17 cellular contexts compared by ENCODE assay signal in the genomic region with DNA sequence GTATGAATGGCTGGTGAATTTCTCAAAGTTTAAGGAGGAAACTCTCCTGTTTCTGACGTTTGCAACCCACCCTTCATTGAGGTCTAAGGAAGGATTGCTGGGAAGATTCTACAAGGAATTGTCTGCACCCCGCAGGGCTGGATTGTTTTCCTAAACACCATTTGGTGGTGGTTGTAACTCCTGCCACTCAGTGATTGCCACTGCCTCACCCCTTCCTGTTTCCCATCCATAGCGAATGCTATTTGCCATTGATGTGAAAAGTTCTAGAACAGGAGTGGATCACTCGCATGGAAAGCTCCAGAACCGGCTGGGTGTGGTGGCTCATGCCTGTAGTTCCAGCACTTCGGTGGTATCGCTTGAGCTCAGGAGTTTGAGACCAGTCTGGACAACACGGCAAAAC. TPM values are rescaled to one million over a fixed set of nuclear protein-coding genes. Genes with fewer than 3 reads are reported as not detected.
DNase-seq lines count a peak whose midpoint lies in the region; ATAC-seq, FAIRE-seq and TF ChIP-seq lines count a peak whose summit lies in the region.
"Had no signal": no experiment of that assay in that cellular context is flagged by ENCODE, and none has a peak within 500 bp of the region (broad histone marks: within the 10 kb centered on the region; RNA-seq: fewer than 3 reads in every experiment).

No MANE protein-coding gene starts in this region.

- H3K23ac ChIP-seq in H9 (ENCODE audit: insufficient read length, low read depth, low read length) = no peak overlapping the region

- H4K5ac ChIP-seq in H9 (ENCODE audit: insufficient read length, low read depth, low read length) = no peak overlapping the region

- H2BK12ac ChIP-seq in H9 (ENCODE audit: insufficient read length, low read depth, low read length) = no peak overlapping the region

- no TSS peak for BruUV-seq in K562 (replicated peaks; lab: Mats Ljungman, UMichigan)

- no CpG with 5 or more reads among the region's 8 CpGs for WGBS in H9 (ENCODE audit: extremely low coverage, insufficient read length, low lambda C conversion rate)
- 2% methylated on average over 8 of the region's 8 CpGs for WGBS in K562 (ENCODE audit: insufficient coverage, low coverage, missing lambda C conversion rate)

- TF ChIP-seq CTCF in H9 (conservative IDR thresholded peaks at IDR 0.05) (no peak), K562 (IDR thresholded peaks at IDR 0.05 in 2 of 3, conservative IDR thresholded peaks at IDR 0.05 in 1 of 3; ENCODE audit: insufficient read depth in 2 of 3, low read depth in 1 of 3, low read length in 3 of 3) (no peak), progenitor cell of endocrine pancreas (IDR thresholded peaks at IDR 0.05; ENCODE audit: unreplicated experiment) (no peak)

- no peak overlapping the region for H2BK5ac ChIP-seq in H9 (ENCODE audit: insufficient read length, low read length)

- in situ Hi-C loops in K562 (cut with MboI) = no loop called here

- CTCF ChIA-PET in K562 (lab: Yijun Ruan, JAX; ENCODE audit: low intra/inter-chr PET ratio) = no interaction called here

- no peak for TF ChIP-seq POLR2A in K562 (conservative IDR thresholded peaks at IDR 0.05)

- H2AK5ac ChIP-seq in H9 (ENCODE audit: insufficient read length, low read length) = no peak overlapping the region

- no peak overlapping the region for H3K4me2 ChIP-seq in H9 (ENCODE audit: insufficient read depth, insufficient read length, low read length)
- H3K4me2 ChIP-seq in K562 (ENCODE audit: insufficient read depth, low read length) = no peak overlapping the region

- no peak overlapping the region for H3K56ac ChIP-seq in H9 (ENCODE audit: insufficient read length, low read depth, low read length)

- H4K91ac ChIP-seq in H9 (ENCODE audit: insufficient read length, low read depth, low read length) = no peak overlapping the region

- H3K4me1 ChIP-seq in H9 (ENCODE audit: insufficient read depth, low read length) (no peaks in the 10 kb centered on the region; the same call in 1 of the 2 replicates), K562 (replicated peaks in 1 of 2; ENCODE audit: control insufficient read depth in 2 of 2, insufficient read depth in 2 of 2, low read length in 2 of 2) (no peaks in the 10 kb centered on the region), iPS-20b (ENCODE audit: insufficient read depth, low read length) (peaks cover 14% of the 10 kb centered on the region; the same call in 1 of the 2 replicates)
- H3K4me1 ChIP-seq: testis had no signal

- H2BK120ac ChIP-seq in H9 (ENCODE audit: low read depth, low read length, poor library complexity, severe bottlenecking) = no peak overlapping the region

- no peak overlapping the region for H3K4ac ChIP-seq in H9 (ENCODE audit: low read depth, low read length)

- H3K36me3 ChIP-seq in K562 (ENCODE audit: control insufficient read depth, insufficient read depth, low read length) = no peaks in the 10 kb centered on the region
- no peaks in the 10 kb centered on the region for H3K36me3 ChIP-seq in iPS-20b (ENCODE audit: insufficient read depth, low read depth, low read length)

- FAIRE-seq in K562 (lab: Jason Lieb, UNC) = no peak

- H3K23me2 ChIP-seq in H9 (ENCODE audit: insufficient read length, low read depth, low read length, poor library complexity, severe bottlenecking) = no peaks in the 10 kb centered on the region

- TF ChIP-seq RAD21 in K562 (CRISPR knock-in tag; conservative IDR thresholded peaks at IDR 0.05 in 1 of 2, IDR thresholded peaks at IDR 0.05 in 1 of 2) = no peak

- H3T11ph ChIP-seq in H9 (ENCODE audit: low read length) = no peak overlapping the region

- no peak overlapping the region for H3K27ac ChIP-seq in H9 (ENCODE audit: insufficient read length, low read depth, low read length)
- H3K27ac ChIP-seq in K562 (ENCODE audit: extremely low read depth, low read depth, low read length) = no peak overlapping the region
- no peak overlapping the region for H3K27ac ChIP-seq in iPS-20b (ENCODE audit: low read length)
- H3K27ac ChIP-seq: testis had no signal

- no peaks in the 10 kb centered on the region for H3K79me2 ChIP-seq in H9 (ENCODE audit: insufficient read depth, low read length)
- no peaks in the 10 kb centered on the region for H3K79me2 ChIP-seq in K562 (ENCODE audit: control insufficient read depth, insufficient read depth, low read length)

- no peak for ATAC-seq in K562
- ATAC-seq: left lobe of liver; stimulated activated effector memory CD8-positive, alpha-beta T cell treated with anti-CD3 and anti-CD28 coated beads, Interleukin-12 subunit alpha, Interleukin-12 subunit beta, amount 100 ng/mL, for 72 hours had no signal

- no peaks in the 10 kb centered on the region for H3K9me1 ChIP-seq in K562 (ENCODE audit: control insufficient read depth, insufficient read depth, low read length)

- H3K27me3 ChIP-seq in H9 (ENCODE audit: insufficient read depth, low read length) (no peaks in the 10 kb centered on the region), K562 (ENCODE audit: control insufficient read depth in 2 of 2, insufficient read depth in 2 of 2, low read length in 2 of 2) (peaks cover 30 to 45% of the 10 kb centered on the region in 2 experiments), iPS-20b (ENCODE audit: insufficient read depth, low read length) (peaks cover 1% of the 10 kb centered on the region; the same call in 1 of the 2 replicates)
- H3K27me3 ChIP-seq: testis had no signal

- H2BK15ac ChIP-seq in H9 (ENCODE audit: low read depth, low read length) = no peak overlapping the region

- no peak overlapping the region for H2BK20ac ChIP-seq in H9 (ENCODE audit: low read depth, low read length, poor library complexity, severe bottlenecking)

- peak overlapping the region in 1 of 2 experiments; percentile 18; a peak in 1 of 5 replicates for H3K4me3 Mint-ChIP-seq in H9
- H3K4me3 Mint-ChIP-seq in progenitor cell of endocrine pancreas (ENCODE audit: low read depth) = no peak overlapping the region
- H3K4me3 Mint-ChIP-seq: CD4-positive, alpha-beta memory T cell; central memory CD8-positive, alpha-beta T cell; stimulated activated effector memory CD8-positive, alpha-beta T cell treated with anti-CD3 and anti-CD28 coated beads, Interleukin-12 subunit alpha, Interleukin-12 subunit beta, amount 100 ng/mL, for 72 hours had no signal

- H2AFZ ChIP-seq in H9 (ENCODE audit: low read length) (no peak overlapping the region), K562 (ENCODE audit: low read depth, low read length) (no peak overlapping the region)

- no peak overlapping the region for H3K18ac ChIP-seq in H9 (ENCODE audit: insufficient read length, low read depth, low read length)

- H4K20me1 ChIP-seq in H9 (ENCODE audit: control insufficient read depth, insufficient read depth, insufficient read length) (no peaks in the 10 kb centered on the region), K562 (replicated peaks; ENCODE audit: control insufficient read depth, insufficient read depth, low read length) (0 out of 2 replicates have a peak, but pooled peaks cover 3% of the 10 kb centered on the region)

- H3K9me3 ChIP-seq in H9 (ENCODE audit: control insufficient read depth, low read depth, low read length) = no peaks in the 10 kb centered on the region
- no peaks in the 10 kb centered on the region for H3K9me3 ChIP-seq in K562 (replicated peaks; ENCODE audit: control insufficient read depth, insufficient read depth, low read depth, low read length)
- H3K9me3 ChIP-seq in iPS-20b (ENCODE audit: insufficient read depth, low read depth, low read length) = no peaks in the 10 kb centered on the region
- H3K9me3 ChIP-seq: testis had no signal

- DNase-seq in H9 (peak; percentile 50), K562 (ENCODE audit: extremely low read depth in 1 of 4, low spot score in 3 of 4) (no peak), progenitor cell of endocrine pancreas (ENCODE audit: low spot score, unreplicated experiment) (no peak), activated gamma-delta T cell (lab: John Stamatoyannopoulos, UW) (no peak), KG1 (lab: John Stamatoyannopoulos, UW) (no peak), NCI-H526 treated with DMSO at 0.1 percent for 48 hours (lab: John Stamatoyannopoulos, UW) (no peak)
- no peak for DNase-seq in activated effector memory CD4-positive, alpha-beta T cell treated with anti-CD3 and anti-CD28 coated beads, Interleukin-2, amount 50 U/mL, for 16 hours
- DNase-seq: activated naive CD4-positive, alpha-beta T cell treated with Interleukin-2 at 50 U/mL for 16 hours; CD4-positive, alpha-beta memory T cell; foreskin fibroblast; NCI-H1930; NCI-H446; testis had no signal

- no peak overlapping the region for H3K9ac ChIP-seq in H9 (ENCODE audit: extremely low read depth, insufficient read length, low read length)
- H3K9ac ChIP-seq in K562 (ENCODE audit: insufficient read depth in 1 of 2, low read depth in 2 of 2, low read length in 2 of 2) = no peak overlapping the region
- H3K9ac ChIP-seq in iPS-20b (ENCODE audit: low read depth, low read length) = no peak overlapping the region

- H3K36me3 Mint-ChIP-seq in H9 (ENCODE audit: insufficient read depth in 1 of 3, low read depth in 3 of 3) (no peaks in the 10 kb centered on the region), progenitor cell of endocrine pancreas (ENCODE audit: insufficient read depth) (no peaks in the 10 kb centered on the region)
- H3K36me3 Mint-ChIP-seq: CD4-positive, alpha-beta memory T cell; stimulated activated effector memory CD8-positive, alpha-beta T cell treated with anti-CD3 and anti-CD28 coated beads, Interleukin-12 subunit alpha, Interleukin-12 subunit beta, amount 100 ng/mL, for 72 hours had no signal

- no peak overlapping the region for H3K27ac Mint-ChIP-seq in H9
- H3K27ac Mint-ChIP-seq in progenitor cell of endocrine pancreas = peak overlapping the region; percentile 79
- H3K27ac Mint-ChIP-seq: CD4-positive, alpha-beta memory T cell; stimulated activated effector memory CD8-positive, alpha-beta T cell treated with anti-CD3 and anti-CD28 coated beads, Interleukin-12 subunit alpha, Interleukin-12 subunit beta, amount 100 ng/mL, for 72 hours had no signal

- POLR2A ChIA-PET in K562 (lab: Yijun Ruan, JAX) = no interaction called here

- H3K4me1 Mint-ChIP-seq in H9 = peaks cover 15 to 18% of the 10 kb centered on the region in 2 experiments
- peaks cover 29% of the 10 kb centered on the region for H3K4me1 Mint-ChIP-seq in progenitor cell of endocrine pancreas (ENCODE audit: low read depth)
- H3K4me1 Mint-ChIP-seq: CD4-positive, alpha-beta memory T cell; central memory CD8-positive, alpha-beta T cell; stimulated activated effector memory CD8-positive, alpha-beta T cell treated with anti-CD3 and anti-CD28 coated beads, Interleukin-12 subunit alpha, Interleukin-12 subunit beta, amount 100 ng/mL, for 72 hours had no signal

- no peak overlapping the region for H3K14ac ChIP-seq in H9 (ENCODE audit: insufficient read depth, low read length)

- H3K79me1 ChIP-seq in H9 (ENCODE audit: insufficient read depth, low read depth, low read length, poor library complexity, severe bottlenecking) = no peaks in the 10 kb centered on the region

- no peak overlapping the region for H4K8ac ChIP-seq in H9 (replicated peaks; ENCODE audit: insufficient read length, low read depth, low read length)

- H3K27me3 Mint-ChIP-seq in H9 (ENCODE audit: low read depth) (peaks cover 21% of the 10 kb centered on the region), progenitor cell of endocrine pancreas (no peaks in the 10 kb centered on the region)

- H3K9me3 Mint-ChIP-seq in H9 = peaks cover 0 to 4% of the 10 kb centered on the region in 2 experiments; a peak in 2 of 5 replicates
- no peaks in the 10 kb centered on the region for H3K9me3 Mint-ChIP-seq in progenitor cell of endocrine pancreas (ENCODE audit: low read depth)
- H3K9me3 Mint-ChIP-seq: central memory CD8-positive, alpha-beta T cell; stimulated activated effector memory CD8-positive, alpha-beta T cell treated with anti-CD3 and anti-CD28 coated beads, Interleukin-12 subunit alpha, Interleukin-12 subunit beta, amount 100 ng/mL, for 72 hours had no signal

- intact Hi-C loops in K562 (cut with micrococcal nuclease) = no loop called here

- TF ChIP-seq EP300 in K562 (IDR thresholded peaks at IDR 0.05; ENCODE audit: low read length) = no peak

- H3K4me3 ChIP-seq in K562 (no peak overlapping the region), iPS-20b (ENCODE audit: low read length) (peak overlapping the region; percentile 21)
- H3K4me3 ChIP-seq: testis had no signal

RNA-seq across cellular contexts. Expression of gene DSP, which starts 8.7 kb away (rescaled TPM):
- total RNA-seq in H9 (2021) (47.9 and 48.9 TPM in 2 replicates), K562 (2014; rRNA removed) (under 0.01 and 0.04 TPM in 2 replicates), K562 (2014; rRNA removed; fragmentation: Illumina TruSeq; extraction: Trizol) (0.04 and 0.06 TPM in 2 replicates), K562 (2015; rRNA removed; fragmentation: Illumina TruSeq; extraction: Trizol) (under 0.01 TPM in 1 of 2 replicates, not detected in the other), K562 (2021) (0.24 and 0.27 TPM in 2 replicates), progenitor cell of endocrine pancreas (365 and 366 TPM in 2 replicates)
- total RNA-seq in K562 (2011; cell fraction: chromatin; rRNA removed; ENCODE audit: low replicate concordance) = 0.07 and 0.09 TPM in 2 replicates
- total RNA-seq in K562 (2011; cell fraction: nucleolus; rRNA removed) = under 0.01 and 0.13 TPM in 2 replicates
- not detected in 2 replicates for total RNA-seq in K562 (2011; cell fraction: nucleoplasm; rRNA removed)
- polyA plus RNA-seq in K562 (2011; rRNA removed) (0.03 TPM in 1 of 2 replicates, not detected in the other), K562 (2014; fragmentation: Illumina TruSeq; extraction: Trizol) (0.03 and 0.04 TPM in 2 replicates), K562 (2014; fragmentation: Nextera tagmentation; extraction: Ambion mirVana) (under 1 TPM in 1 of 2 experiments, not detected in 1; 0.01 TPM), K562 (2014; rRNA removed) (0.01 TPM in 1 of 2 replicates, not detected in the other)
- polyA plus RNA-seq in K562 (2011; cell fraction: cytosol; rRNA removed) = 0.01 TPM in 1 of 2 replicates, not detected in the other
- polyA plus RNA-seq in K562 (2011; cell fraction: nucleus; rRNA removed) = 0.01 and 0.04 TPM in 2 replicates
- polyA plus RNA-seq in K562 (2012) = 0.01 and 0.04 TPM in 2 replicates
- 0.03 and 0.04 TPM in 2 replicates for polyA minus RNA-seq in K562 (2011; rRNA and poly(A)+ RNA removed)
- polyA minus RNA-seq in K562 (2011; cell fraction: cytosol; rRNA and poly(A)+ RNA removed) = 1.4 TPM in 1 of 2 replicates, not detected in the other
- polyA minus RNA-seq in K562 (2011; cell fraction: nucleus; rRNA and poly(A)+ RNA removed) = under 0.01 and 0.13 TPM in 2 replicates
- total RNA-seq: CD4-positive, alpha-beta memory T cell had no signal
- polyA plus RNA-seq: CD4-positive, alpha-beta memory T cell had no signal

RNA-seq across cellular contexts. Expression of gene SNRNP48, which starts 57.2 kb away (rescaled TPM):
- 16.1 and 16.9 TPM in 2 replicates for total RNA-seq in H9 (2021)
- total RNA-seq in K562 (2011; cell fraction: chromatin; rRNA removed; ENCODE audit: low replicate concordance) = 15.6 and 54.4 TPM in 2 replicates
- 8.3 and 10.7 TPM in 2 replicates for total RNA-seq in K562 (2011; cell fraction: nucleolus; rRNA removed)
- 27.1 and 58.2 TPM in 2 replicates for total RNA-seq in K562 (2011; cell fraction: nucleoplasm; rRNA removed)
- 17.1 and 17.7 TPM in 2 replicates for total RNA-seq in K562 (2014; rRNA removed)
- 32.9 and 35.7 TPM in 2 replicates for total RNA-seq in K562 (2014; rRNA removed; fragmentation: Illumina TruSeq; extraction: Trizol)
- 26.9 and 31.1 TPM in 2 replicates for total RNA-seq in K562 (2015; rRNA removed; fragmentation: Illumina TruSeq; extraction: Trizol)
- 18.6 and 21.2 TPM in 2 replicates for total RNA-seq in K562 (2021)
- polyA plus RNA-seq in K562 (2011; rRNA removed) = 22.3 and 22.8 TPM in 2 replicates
- polyA plus RNA-seq in K562 (2011; cell fraction: cytosol; rRNA removed) = 3.9 and 11.2 TPM in 2 replicates
- polyA plus RNA-seq in K562 (2011; cell fraction: nucleus; rRNA removed) = 18.1 TPM in 2 replicates
- 18.1 and 19.1 TPM in 2 replicates for polyA plus RNA-seq in K562 (2012)
- polyA plus RNA-seq in K562 (2014; fragmentation: Illumina TruSeq; extraction: Trizol) = 20.6 and 28.1 TPM in 2 replicates
- 1 to 10 TPM; 6.2 to 8.7 TPM for polyA plus RNA-seq in K562 (2014; fragmentation: Nextera tagmentation; extraction: Ambion mirVana)
- 18.6 and 19.2 TPM in 2 replicates for polyA plus RNA-seq in K562 (2014; rRNA removed)
- polyA minus RNA-seq in K562 (2011; rRNA and poly(A)+ RNA removed) = 22.4 and 26.7 TPM in 2 replicates
- 4.6 and 6.0 TPM in 2 replicates for polyA minus RNA-seq in K562 (2011; cell fraction: cytosol; rRNA and poly(A)+ RNA removed)
- 17.8 and 30.8 TPM in 2 replicates for polyA minus RNA-seq in K562 (2011; cell fraction: nucleus; rRNA and poly(A)+ RNA removed)
- 19.2 and 20.1 TPM in 2 replicates for total RNA-seq in progenitor cell of endocrine pancreas

Comparison
In these comparisons a context has a peak if more than half of its experiments do, and no peak if none do; other contexts are left out.
1. RNA of gene DSP, which starts 8.7 kb away (total RNA-seq): 365 to 366 TPM in progenitor cell of endocrine pancreas and 47.9 to 48.9 TPM in H9; under 0.01 to 0.27 TPM in K562; every median in the first group is over 10 times any median in the second.